In genomic region chr17:15501788-15502187, GRCh38 we compare ENCODE assay signal across 12 cellular contexts. TPM values are rescaled to one million over a fixed set of nuclear protein-coding genes. Genes with fewer than 3 reads are reported as not detected.
DNase-seq lines count a peak whose midpoint lies in the region; ATAC-seq lines count a peak whose summit lies in the region.
"Had no signal": no experiment of that assay in that cellular context is flagged by ENCODE, and none has a peak within 500 bp of the region (broad histone marks: within the 10 kb centered on the region; RNA-seq: fewer than 3 reads in every experiment).

No MANE protein-coding gene starts in this region.

- no peak overlapping the region for H3K4me3 ChIP-seq in mucosa of rectum (ENCODE audit: low read length in 2 of 2)
- H3K4me3 ChIP-seq in skin epidermis = peak overlapping the region in 1 of 7 experiments; percentile 16
- H3K4me3 ChIP-seq: right lobe of liver had no signal

- peaks cover 0 to 3% of the 10 kb centered on the region in 2 donors for H3K4me1 ChIP-seq in mucosa of rectum (ENCODE audit: control insufficient read depth in 2 of 2, insufficient read depth in 2 of 2, low read length in 2 of 2)
- H3K4me1 ChIP-seq: right lobe of liver had no signal

- DNase-seq in DMS79 treated with DMSO at 0.1 percent for 48 hours (lab: John Stamatoyannopoulos, UW) (peak; percentile 17), dermis blood vessel endothelial cell (peak; percentile 28), NCI-H748 (lab: John Stamatoyannopoulos, UW; ENCODE audit: unreplicated experiment) (no peak), RKO (ENCODE audit: low spot score) (no peak)
- DNase-seq in stimulated activated CD4-positive, alpha-beta T cell treated with anti-CD3 and anti-CD28 coated beads, Interleukin-4, amount 100 ng/mL, for 4 hours = no peak
- DNase-seq: NCI-H2171; stimulated activated CD4-positive, alpha-beta T cell treated with anti-CD3 and anti-CD28 coated beads, Interleukin-2, amount 100 ng/mL, for 48 hours; stimulated activated CD8-positive, alpha-beta memory T cell treated with anti-CD3 and anti-CD28 coated beads, Interleukin-4, amount 100 ng/mL, for 48 hours had no signal

- no peaks in the 10 kb centered on the region for H3K27me3 ChIP-seq in mucosa of rectum (ENCODE audit: control insufficient read depth in 2 of 2, insufficient read depth in 2 of 2, low read length in 2 of 2)
- H3K27me3 ChIP-seq: right lobe of liver had no signal

- no peaks in the 10 kb centered on the region for H3K9me3 ChIP-seq in mucosa of rectum (ENCODE audit: control insufficient read depth in 2 of 2, low read length in 2 of 2)
- H3K9me3 ChIP-seq: right lobe of liver had no signal

- no peak for ATAC-seq in HG03159 (IDR thresholded peaks at IDR 0.05; ENCODE audit: unreplicated experiment)

- H3K27ac ChIP-seq in mucosa of rectum (ENCODE audit: low read depth in 2 of 2, low read length in 2 of 2) (peak overlapping the region; percentile 2 to 59), skin epidermis (peak overlapping the region in 15 of 21 experiments; percentile 24 to 90 (median 79))
- H3K27ac ChIP-seq: right lobe of liver had no signal

- H3K9ac ChIP-seq in mucosa of rectum (ENCODE audit: low read depth in 1 of 2, low read length in 2 of 2) = no peak overlapping the region

- H3K36me3 ChIP-seq in mucosa of rectum (ENCODE audit: control insufficient read depth in 2 of 2, insufficient read depth in 2 of 2, low read length in 2 of 2) = peaks cover 0 to 4% of the 10 kb centered on the region in 2 donors
- H3K36me3 ChIP-seq: right lobe of liver had no signal

RNA-seq across cellular contexts. Expression of gene CDRT4, which starts 34.4 kb away (rescaled TPM):
- 0.93 and 1.9 TPM in 2 replicates for total RNA-seq in dermis blood vessel endothelial cell

Comparison
In these comparisons a context has a peak if more than half of its experiments do, and no peak if none do; other contexts are left out.
1. DNase-seq: peak in DMS79 treated with DMSO at 0.1 percent for 48 hours (single experiment) and dermis blood vessel endothelial cell (single experiment); none in NCI-H748 (single experiment), stimulated activated CD4-positive, alpha-beta T cell treated with anti-CD3 and anti-CD28 coated beads, Interleukin-4, amount 100 ng/mL, for 4 hours (0 of 2) and RKO (single experiment).